1 cellular context compared by ENCODE assay signal in genomic region chr4:20760053-20760452, GRCh38.
TF ChIP-seq lines count a peak whose summit lies in the region.

No MANE protein-coding gene starts in this region.

TF ChIP-seq in HepG2, 621 proteins besides CTCF, POLR2A, EP300 and RAD21:
- TF ChIP-seq DR1 (CRISPR knock-in tag; IDR thresholded peaks at IDR 0.05) = no peak
- no peak for TF ChIP-seq GPBP1L1 (CRISPR knock-in tag; IDR thresholded peaks at IDR 0.05)
- TF ChIP-seq ZNF512B (CRISPR knock-in tag; IDR thresholded peaks at IDR 0.05; ENCODE audit: borderline replicate concordance) = no peak
- TF ChIP-seq THAP8 (CRISPR knock-in tag; IDR thresholded peaks at IDR 0.05; ENCODE audit: borderline replicate concordance) = no peak
- TF ChIP-seq ZBTB33 (CRISPR knock-in tag; IDR thresholded peaks at IDR 0.05) = no peak
- TF ChIP-seq CBX5 (CRISPR knock-in tag; IDR thresholded peaks at IDR 0.05; ENCODE audit: borderline replicate concordance) = no peak
